14 cellular contexts compared by ENCODE assay signal in genomic region chr9:135217836-135218235, GRCh38.
DNase-seq lines count a peak whose midpoint lies in the region; ATAC-seq, FAIRE-seq and TF ChIP-seq lines count a peak whose summit lies in the region.
"Had no signal": no experiment of that assay in that cellular context is flagged by ENCODE, and none has a peak within 500 bp of the region (broad histone marks: within the 10 kb centered on the region; RNA-seq: fewer than 3 reads in every experiment).

No MANE protein-coding gene starts in this region.

- no peak overlapping the region for H2AFZ ChIP-seq in HepG2 (ENCODE audit: low read length)

- no peak for ATAC-seq in right lobe of liver
- ATAC-seq in HepG2: no peak
- ATAC-seq in GM21381 (IDR thresholded peaks at IDR 0.05; ENCODE audit: unreplicated experiment): no peak
- ATAC-seq: Right ventricle myocardium inferior had no signal

- peaks cover 72% of the 10 kb centered on the region for H3K4me1 Mint-ChIP-seq in brain

- H3K27me3 ChIP-seq in right lobe of liver: no peaks in the 10 kb centered on the region
- peaks cover 14 to 86% of the 10 kb centered on the region in 2 experiments; a peak in 3 of 5 replicates for H3K27me3 ChIP-seq in HepG2 (ENCODE audit: control insufficient read depth in 1 of 2, insufficient read depth in 2 of 2, low read length in 2 of 2)
- no peaks in the 10 kb centered on the region for H3K27me3 ChIP-seq in mesendoderm (ENCODE audit: insufficient read depth, low read length, poor library complexity)

- no peak for TF ChIP-seq RAD21 in HepG2 (CRISPR knock-in tag; IDR thresholded peaks at IDR 0.05)

- H3K79me2 ChIP-seq in HepG2 (ENCODE audit: insufficient read depth, low read length) (no peaks in the 10 kb centered on the region), mesendoderm (ENCODE audit: control insufficient read depth, insufficient read depth, low read length) (no peaks in the 10 kb centered on the region)

- H3K4me3 ChIP-seq in right lobe of liver (no peak overlapping the region), HepG2 (replicated peaks in 1 of 3; ENCODE audit: insufficient read depth in 1 of 3, low read depth in 2 of 3, low read length in 3 of 3) (no peak overlapping the region), mesendoderm (ENCODE audit: low read length) (no peak overlapping the region)

- no peak overlapping the region for H3K18ac ChIP-seq in mesendoderm (ENCODE audit: low read length)

- no peak for FAIRE-seq in HepG2 (lab: Jason Lieb, UNC)
- FAIRE-seq: A204.1 had no signal

- DNase-seq in right lobe of liver (peak in 2 of 3 donors; percentile 4 to 26), HepG2 (ENCODE audit: low spot score) (no peak), mesendoderm (no peak), SKM-1 treated with dmso at 0.1 percent for 144 hours (lab: John Stamatoyannopoulos, UW; ENCODE audit: unreplicated experiment) (no peak), DMS53 (lab: John Stamatoyannopoulos, UW) (no peak)
- DNase-seq: C1 segment of cervical spinal cord, NCI-H1436, NCI-H2029, NCI-H510A had no signal

- H3K27ac ChIP-seq in right lobe of liver: no peak overlapping the region
- no peak overlapping the region for H3K27ac ChIP-seq in HepG2 (ENCODE audit: extremely low read length, insufficient read depth, low read length)
- H3K27ac ChIP-seq in mesendoderm (ENCODE audit: low read depth, low read length): no peak overlapping the region
- H3K27ac ChIP-seq: KMS-11 had no signal

- no peak overlapping the region for H3K23ac ChIP-seq in mesendoderm (ENCODE audit: low read length)

- no peaks in the 10 kb centered on the region for H3K9me3 ChIP-seq in right lobe of liver
- H3K9me3 ChIP-seq in HepG2 (ENCODE audit: low read length): no peaks in the 10 kb centered on the region

- intact Hi-C loops in right lobe of liver (cut with DNase I): no loop called here
- intact Hi-C loops in HepG2 (cut with micrococcal nuclease; ENCODE audit: unreplicated experiment): no loop called here

- no peak overlapping the region for H2BK15ac ChIP-seq in mesendoderm (replicated peaks; ENCODE audit: low read depth)

- in situ Hi-C loops in HepG2 (cut with HindIII; ENCODE audit: extremely low pct_ligation_motif_present, low pct_unique_long_range_greater_than_20kb): no loop called here

- H4K8ac ChIP-seq in mesendoderm (ENCODE audit: low read depth, low read length): no peak overlapping the region

- H3K4me3 Mint-ChIP-seq in brain: no peak overlapping the region

- no peaks in the 10 kb centered on the region for H3K27me3 Mint-ChIP-seq in brain

- no peak overlapping the region for H2AK5ac ChIP-seq in mesendoderm (ENCODE audit: low read length)

- no peak overlapping the region for H3K9ac ChIP-seq in HepG2 (ENCODE audit: insufficient read depth, low read depth, low read length)
- H3K9ac ChIP-seq in mesendoderm (ENCODE audit: low read length): no peak overlapping the region
- H3K9ac ChIP-seq: KMS-11 had no signal

- TF ChIP-seq CTCF in right lobe of liver (IDR thresholded peaks at IDR 0.05) (no peak), HepG2 (CRISPR knock-in tag; IDR thresholded peaks at IDR 0.05) (no peak), brain (conservative IDR thresholded peaks at IDR 0.05) (no peak)

- no peak overlapping the region for H3K4me2 ChIP-seq in HepG2 (ENCODE audit: low read depth, low read length)
- H3K4me2 ChIP-seq in mesendoderm (ENCODE audit: low read length): no peak overlapping the region
- H3K4me2 ChIP-seq: KMS-11 had no signal

- BruUV-seq in HepG2 (replicated peaks; lab: Mats Ljungman, UMichigan): no TSS peak

- POLR2A ChIA-PET in HepG2 (lab: Yijun Ruan, JAX): no interaction called here

- H3K36me3 Mint-ChIP-seq in brain: no peaks in the 10 kb centered on the region

- H3K4me1 ChIP-seq in right lobe of liver: no peaks in the 10 kb centered on the region
- no peaks in the 10 kb centered on the region for H3K4me1 ChIP-seq in HepG2 (ENCODE audit: insufficient read depth, low read length)
- peaks cover 15% of the 10 kb centered on the region for H3K4me1 ChIP-seq in mesendoderm (ENCODE audit: control insufficient read depth, low read depth, low read length)

- no peak overlapping the region for H4K5ac ChIP-seq in mesendoderm (ENCODE audit: low read length)

- H3K9me3 Mint-ChIP-seq in brain: peaks cover 0 to 19% (median 0%) of the 10 kb centered on the region in 5 experiments

- peak overlapping the region; percentile 50 for H3K56ac ChIP-seq in mesendoderm (ENCODE audit: low read length)

- CTCF ChIA-PET in HepG2 (lab: Yijun Ruan, JAX; ENCODE audit: low intra/inter-chr PET ratio, low total read pairs): no interaction called here

- no peaks in the 10 kb centered on the region for H3K79me1 ChIP-seq in mesendoderm (ENCODE audit: low read length)

- H4K20me1 ChIP-seq in HepG2 (ENCODE audit: insufficient read depth, low read length): no peaks in the 10 kb centered on the region

- H3K4ac ChIP-seq in mesendoderm (ENCODE audit: low read depth, low read length): no peak overlapping the region

- H3K36me3 ChIP-seq in right lobe of liver (no peaks in the 10 kb centered on the region), HepG2 (replicated peaks in 1 of 2; ENCODE audit: control insufficient read depth in 1 of 2, insufficient read depth in 2 of 2, low read length in 2 of 2) (no peaks in the 10 kb centered on the region), mesendoderm (ENCODE audit: control insufficient read depth, insufficient read depth, low read length) (no peaks in the 10 kb centered on the region)

- H3K27ac Mint-ChIP-seq in brain: peak overlapping the region in 3 of 5 experiments; percentile 85 to 95 (median 93)

- H2BK120ac ChIP-seq in mesendoderm (ENCODE audit: low read depth, low read length): no peak overlapping the region

- 36% methylated on average over 4 of the region's 5 CpGs for WGBS in right lobe of liver (ENCODE audit: insufficient coverage, low coverage, low lambda C conversion rate, missing lambda C conversion rate)
- WGBS in HepG2 (ENCODE audit: low lambda C conversion rate): 0% methylated on average over 2 of the region's 5 CpGs
- WGBS in mesendoderm (ENCODE audit: extremely low coverage, insufficient coverage, low lambda C conversion rate): no CpG with 5 or more reads among the region's 5 CpGs

- no peak for TF ChIP-seq EP300 in HepG2 (IDR thresholded peaks at IDR 0.05; ENCODE audit: low read depth in 2 of 2, low read length in 2 of 2)
- no peak for TF ChIP-seq EP300 in HepG2 (CRISPR knock-in tag; IDR thresholded peaks at IDR 0.05; ENCODE audit: borderline replicate concordance)

- H2BK5ac ChIP-seq in mesendoderm (ENCODE audit: low read length): no peak overlapping the region

- TF ChIP-seq POLR2A in right lobe of liver (IDR thresholded peaks at IDR 0.05) (no peak), HepG2 (IDR thresholded peaks at IDR 0.05; ENCODE audit: insufficient read depth in 1 of 2, low read depth in 2 of 2, low read length in 2 of 2) (no peak)

TF ChIP-seq in HepG2, 621 proteins besides CTCF, POLR2A, EP300 and RAD21 (continues in another document):
- no peak for TF ChIP-seq ZNF430 (CRISPR knock-in tag; IDR thresholded peaks at IDR 0.05)
- no peak for TF ChIP-seq ZBTB3 (CRISPR knock-in tag; IDR thresholded peaks at IDR 0.05; ENCODE audit: borderline replicate concordance, low read depth)
- no peak for TF ChIP-seq SOX5 (CRISPR knock-in tag; IDR thresholded peaks at IDR 0.05; ENCODE audit: borderline replicate concordance)
- no peak for TF ChIP-seq CBX1 (IDR thresholded peaks at IDR 0.05; ENCODE audit: low read depth)
- TF ChIP-seq ZNF24 (IDR thresholded peaks at IDR 0.05): no peak
- TF ChIP-seq TOPORS (CRISPR knock-in tag; IDR thresholded peaks at IDR 0.05): no peak
- TF ChIP-seq ZNF563 (CRISPR knock-in tag; IDR thresholded peaks at IDR 0.05): no peak
- TF ChIP-seq PRDM15 (CRISPR knock-in tag; IDR thresholded peaks at IDR 0.05): no peak
- no peak for TF ChIP-seq ZNF503 (CRISPR knock-in tag; IDR thresholded peaks at IDR 0.05)
- no peak for TF ChIP-seq ZNF451 (CRISPR knock-in tag; IDR thresholded peaks at IDR 0.05)

Comparison
In these comparisons a context has a peak if more than half of its experiments do, and no peak if none do; other contexts are left out.
1. DNase-seq: peak in right lobe of liver (2 of 3); none in HepG2 (single experiment), mesendoderm (single experiment), SKM-1 treated with dmso at 0.1 percent for 144 hours (single experiment) and DMS53 (single experiment).